ENCODE assay signal across 15 cellular contexts in the genomic region with DNA sequence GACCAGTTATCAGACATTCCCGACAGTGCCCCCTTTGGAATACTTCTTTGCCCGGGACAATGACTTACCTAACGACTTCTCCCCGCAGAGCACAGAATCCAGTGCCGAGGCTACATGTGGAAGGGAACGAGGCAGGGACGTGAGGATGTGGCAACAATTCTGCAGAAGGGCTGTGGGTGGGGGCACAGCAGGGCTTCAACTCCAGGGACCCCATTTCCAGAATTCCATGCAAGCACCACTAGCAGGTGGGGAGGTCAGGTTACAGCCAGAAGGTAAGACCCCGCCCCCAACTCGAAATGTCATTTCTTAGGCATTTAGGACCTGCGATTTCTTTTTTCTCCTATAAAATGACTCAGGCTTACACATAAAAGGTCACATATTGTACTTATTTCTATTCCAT.
DNase-seq lines count a peak whose midpoint lies in the region; ATAC-seq and TF ChIP-seq lines count a peak whose summit lies in the region.
"Had no signal": no experiment of that assay in that cellular context is flagged by ENCODE, and none has a peak within 500 bp of the region (broad histone marks: within the 10 kb centered on the region; RNA-seq: fewer than 3 reads in every experiment).

No MANE protein-coding gene starts in this region.

- H3K9ac ChIP-seq in Karpas-422 (ENCODE audit: low read length) (no peak overlapping the region), endodermal cell (ENCODE audit: extremely low read depth, low read length, poor library complexity, severe bottlenecking) (no peak overlapping the region), mesendoderm (ENCODE audit: low read length) (no peak overlapping the region)
- H3K9ac ChIP-seq: BLaER1, GM23248 had no signal

- no peak overlapping the region for H2AFZ ChIP-seq in Karpas-422 (ENCODE audit: low read length)
- H2AFZ ChIP-seq: GM23248 had no signal

- peaks cover 2% of the 10 kb centered on the region for H3K4me1 Mint-ChIP-seq in endodermal cell
- H3K4me1 Mint-ChIP-seq: CD14-positive monocyte; CD4-positive, alpha-beta memory T cell had no signal

- H4K5ac ChIP-seq in mesendoderm (ENCODE audit: low read length), result no peak overlapping the region

- H3K9me2 ChIP-seq in Karpas-422 (replicated peaks; ENCODE audit: insufficient read depth, low read length), result no peaks in the 10 kb centered on the region

- H3K4ac ChIP-seq in mesendoderm (ENCODE audit: low read depth, low read length), result no peak overlapping the region

- no peak overlapping the region for H2AK5ac ChIP-seq in mesendoderm (ENCODE audit: low read length)

- H3K4me1 ChIP-seq in Karpas-422 (ENCODE audit: low read length) (no peaks in the 10 kb centered on the region), endodermal cell (ENCODE audit: control insufficient read depth, insufficient read depth, low read length) (no peaks in the 10 kb centered on the region), mesendoderm (ENCODE audit: control insufficient read depth, low read depth, low read length) (no peaks in the 10 kb centered on the region), right lobe of liver (no peaks in the 10 kb centered on the region), stomach (no peaks in the 10 kb centered on the region)

- H3K27ac ChIP-seq in Karpas-422 (ENCODE audit: low read length), result no peak overlapping the region
- no peak overlapping the region for H3K27ac ChIP-seq in endodermal cell (ENCODE audit: low read depth, low read length)
- H3K27ac ChIP-seq in mesendoderm (ENCODE audit: low read depth, low read length), result no peak overlapping the region
- no peak overlapping the region for H3K27ac ChIP-seq in right lobe of liver
- H3K27ac ChIP-seq in stomach, result no peak overlapping the region
- H3K27ac ChIP-seq: BLaER1, GM23248 had no signal

- intact Hi-C loops in right lobe of liver (cut with DNase I) (no loop called here), stomach (cut with DNase I; ENCODE audit: low total_unique reads) (no loop called here)

- no peaks in the 10 kb centered on the region for H3K36me3 Mint-ChIP-seq in endodermal cell (ENCODE audit: low read depth)
- H3K36me3 Mint-ChIP-seq: CD14-positive monocyte; CD4-positive, alpha-beta memory T cell had no signal

- H3K56ac ChIP-seq in mesendoderm (ENCODE audit: low read length), result no peak overlapping the region

- DNase-seq in ELF-1 (ENCODE audit: low read depth, low spot score) (peak; percentile 4), Karpas-422 (peak; percentile 17), endodermal cell (peak; percentile 73), mesendoderm (peak; percentile 30), right lobe of liver (no peak), stomach (no peak)
- DNase-seq in activated naive CD4-positive, alpha-beta T cell treated with anti-CD3 and anti-CD28 coated beads, Interleukin-2, amount 50 U/mL, for 16 hours, result no peak
- DNase-seq: 8988T; Calu3; CD4-positive, alpha-beta memory T cell; DMS79 treated with DMSO at 0.1 percent for 48 hours; GM23248 had no signal

- TF ChIP-seq CTCF in endodermal cell (conservative IDR thresholded peaks at IDR 0.05), result no peak
- no peak for TF ChIP-seq CTCF in right lobe of liver (IDR thresholded peaks at IDR 0.05)
- no peak for TF ChIP-seq CTCF in stomach (IDR thresholded peaks at IDR 0.05)

- no peak overlapping the region for H3K4me3 ChIP-seq in Karpas-422 (ENCODE audit: low read length)
- H3K4me3 ChIP-seq in endodermal cell (ENCODE audit: low read length), result no peak overlapping the region
- H3K4me3 ChIP-seq in mesendoderm (ENCODE audit: low read length), result no peak overlapping the region
- no peak overlapping the region for H3K4me3 ChIP-seq in right lobe of liver
- no peak overlapping the region for H3K4me3 ChIP-seq in stomach
- H3K4me3 ChIP-seq: BLaER1, GM23248 had no signal

- H2BK120ac ChIP-seq in mesendoderm (ENCODE audit: low read depth, low read length), result no peak overlapping the region

- no peak for TF ChIP-seq EP300 in stomach (IDR thresholded peaks at IDR 0.05)

- H3K4me2 ChIP-seq in Karpas-422 (ENCODE audit: low read depth, low read length, poor library complexity, severe bottlenecking) (no peak overlapping the region), mesendoderm (ENCODE audit: low read length) (no peak overlapping the region)
- H3K4me2 ChIP-seq: BLaER1 had no signal

- no peaks in the 10 kb centered on the region for H3K79me1 ChIP-seq in mesendoderm (ENCODE audit: low read length)

- H3K79me2 ChIP-seq in Karpas-422 (ENCODE audit: low read length) (no peaks in the 10 kb centered on the region), mesendoderm (ENCODE audit: control insufficient read depth, insufficient read depth, low read length) (no peaks in the 10 kb centered on the region)

- H3K27me3 Mint-ChIP-seq in endodermal cell (ENCODE audit: insufficient read depth), result no peaks in the 10 kb centered on the region

- H3K9me3 ChIP-seq in Karpas-422 (ENCODE audit: low read length) (no peaks in the 10 kb centered on the region), endodermal cell (ENCODE audit: control insufficient read depth, low read length) (no peaks in the 10 kb centered on the region), right lobe of liver (no peaks in the 10 kb centered on the region), stomach (peaks cover 0 to 3% (median 0%) of the 10 kb centered on the region in 4 donors)
- H3K9me3 ChIP-seq: BLaER1 had no signal

- H3K27me3 ChIP-seq in Karpas-422 (ENCODE audit: low read length) (no peaks in the 10 kb centered on the region), endodermal cell (ENCODE audit: control insufficient read depth, insufficient read depth, low read length, poor library complexity, severe bottlenecking) (no peaks in the 10 kb centered on the region), mesendoderm (ENCODE audit: insufficient read depth, low read length, poor library complexity) (no peaks in the 10 kb centered on the region), right lobe of liver (no peaks in the 10 kb centered on the region), stomach (peaks cover 0 to 4% (median 0%) of the 10 kb centered on the region in 3 donors)
- H3K27me3 ChIP-seq: BLaER1 had no signal

- H3K23ac ChIP-seq in mesendoderm (ENCODE audit: low read length), result no peak overlapping the region

- no peak overlapping the region for H4K8ac ChIP-seq in mesendoderm (ENCODE audit: low read depth, low read length)

- 72 to 77% methylated on average over 3 to 10 of the region's 10 CpGs for WGBS in endodermal cell (ENCODE audit: insufficient coverage in 1 of 2, insufficient read length in 1 of 2), 2 experiments
- no CpG with 5 or more reads among the region's 10 CpGs for WGBS in mesendoderm (ENCODE audit: extremely low coverage, insufficient coverage, low lambda C conversion rate)
- WGBS in right lobe of liver (ENCODE audit: insufficient coverage, low coverage, low lambda C conversion rate, missing lambda C conversion rate), result 44% methylated on average over 8 of the region's 10 CpGs
- WGBS in stomach, 5 donors, result 69 to 84% (median 74%) methylated on average over 10 of the region's 10 CpGs

- no peak overlapping the region for H3K18ac ChIP-seq in mesendoderm (ENCODE audit: low read length)

- no peak overlapping the region for H3K4me3 Mint-ChIP-seq in endodermal cell
- H3K4me3 Mint-ChIP-seq: CD14-positive monocyte; CD4-positive, alpha-beta memory T cell had no signal

- no peaks in the 10 kb centered on the region for H4K20me1 ChIP-seq in Karpas-422 (ENCODE audit: insufficient read depth, low read depth, low read length)
- H4K20me1 ChIP-seq: BLaER1 had no signal

- no peak overlapping the region for H2BK15ac ChIP-seq in mesendoderm (replicated peaks; ENCODE audit: low read depth)

- no peak overlapping the region for H3K27ac Mint-ChIP-seq in endodermal cell
- H3K27ac Mint-ChIP-seq: CD14-positive monocyte; CD4-positive, alpha-beta memory T cell had no signal

- no peak for ATAC-seq in HG03159 (IDR thresholded peaks at IDR 0.05; ENCODE audit: unreplicated experiment)
- no peak for ATAC-seq in right lobe of liver

- H2BK5ac ChIP-seq in mesendoderm (ENCODE audit: low read length), result no peak overlapping the region

- H3K9me3 Mint-ChIP-seq in endodermal cell, result peaks cover 5% of the 10 kb centered on the region

- H3K36me3 ChIP-seq in Karpas-422 (ENCODE audit: insufficient read depth, low read length) (no peaks in the 10 kb centered on the region), endodermal cell (ENCODE audit: control insufficient read depth, insufficient read depth, low read length) (no peaks in the 10 kb centered on the region), mesendoderm (ENCODE audit: control insufficient read depth, insufficient read depth, low read length) (no peaks in the 10 kb centered on the region), right lobe of liver (no peaks in the 10 kb centered on the region), stomach (no peaks in the 10 kb centered on the region)
- H3K36me3 ChIP-seq: BLaER1 had no signal

- no peak for TF ChIP-seq POLR2A in right lobe of liver (IDR thresholded peaks at IDR 0.05)
- TF ChIP-seq POLR2A in stomach (IDR thresholded peaks at IDR 0.05), result no peak

Comparison
In these comparisons a context has a peak if more than half of its experiments do, and no peak if none do; other contexts are left out.
1. DNase-seq: peak in ELF-1 (single experiment), Karpas-422 (single experiment), endodermal cell (single experiment) and mesendoderm (single experiment); none in activated naive CD4-positive, alpha-beta T cell treated with anti-CD3 and anti-CD28 coated beads, Interleukin-2, amount 50 U/mL, for 16 hours (single experiment), right lobe of liver (0 of 3) and stomach (single experiment).